ENCODE assay signal across 28 cellular contexts in the genomic region with DNA sequence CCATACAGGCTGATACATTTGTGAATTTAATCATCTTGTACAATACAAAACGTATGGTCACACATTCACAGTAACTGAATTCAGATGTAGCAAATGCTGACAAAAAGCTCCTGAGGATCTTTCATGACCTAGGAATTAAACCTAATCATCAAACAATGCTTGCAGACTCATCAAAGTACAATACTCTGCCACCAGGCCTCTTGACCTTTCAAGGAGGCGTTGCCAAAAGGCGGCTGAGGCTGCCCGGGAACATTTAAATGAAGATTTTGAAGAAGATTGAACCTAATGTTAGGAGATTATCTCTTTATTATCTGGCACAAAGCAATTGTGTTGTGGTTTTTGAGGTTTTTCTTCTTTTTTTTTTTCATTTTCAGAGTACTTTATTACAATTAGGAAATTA.
"Had no signal": no experiment of that assay in that cellular context is flagged by ENCODE, and none has a peak within 500 bp of the region (broad histone marks: within the 10 kb centered on the region; RNA-seq: fewer than 3 reads in every experiment).

No MANE protein-coding gene starts in this region.

- H3K9me3 ChIP-seq: body of pancreas, colonic mucosa, right atrium auricular region, uterus had no signal

- H3K4me2 ChIP-seq: smooth muscle cell had no signal

- DNase-seq: activated CD4-positive, alpha-beta T cell treated with anti-CD3 and anti-CD28 coated beads for 36 hours; activated CD4-positive, CD25-positive, alpha-beta regulatory T cell; activated CD8-positive, alpha-beta memory T cell treated with anti-CD3 and anti-CD28 coated beads, Interleukin-2, amount 10 ng/mL, durations not matched to agents 7 days and 5 days; activated CD8-positive, alpha-beta T cell treated with anti-CD3 and anti-CD28 coated beads, Interleukin-2, amount 10 ng/mL, durations not matched to agents 7 days and 5 days; activated T-cell treated with anti-CD3 and anti-CD28 coated beads, Interleukin-2, amount 50 U/mL, for 48 hours; anterior cingulate cortex; body of pancreas; cerebellar nuclear complex; colonic mucosa; dorsolateral prefrontal cortex; effector memory CD8-positive, alpha-beta T cell; foreskin fibroblast; head of caudate nucleus; hippocampal formation; left cardiac atrium; left ventricle myocardium superior; naive B cell; stimulated activated CD4-positive, alpha-beta T cell treated with anti-CD3 and anti-CD28 coated beads, Interleukin-1b, Interleukin-23, amount 100 ng/mL, for 48 hours; stimulated activated CD4-positive, alpha-beta T cell treated with anti-CD3 and anti-CD28 coated beads, Interleukin-4, amount 100 ng/mL, for 4 hours; stimulated activated CD8-positive, alpha-beta memory T cell treated with anti-CD3 and anti-CD28 coated beads, Interleukin-4, amount 100 ng/mL, for 48 hours; stimulated activated naive CD8-positive, alpha-beta T cell treated with anti-CD3 and anti-CD28 coated beads, Interleukin-15, amount 100 ng/mL, for 72 hours; substantia nigra; T-helper 17 cell; T1000; uterus had no signal

- H3K36me3 ChIP-seq: cardiac muscle cell, colonic mucosa, right atrium auricular region, uterus had no signal

- H3K27ac ChIP-seq: body of pancreas, cardiac muscle cell, colonic mucosa, dorsolateral prefrontal cortex, right atrium auricular region, uterus had no signal

- H3K27me3 ChIP-seq: body of pancreas, cardiac muscle cell, colonic mucosa, dorsolateral prefrontal cortex, right atrium auricular region, uterus had no signal

- H3K4me3 ChIP-seq: body of pancreas, cardiac muscle cell, colonic mucosa, dorsolateral prefrontal cortex, right atrium auricular region, smooth muscle cell, uterus had no signal

- H3K4me1 ChIP-seq: body of pancreas, colonic mucosa, right atrium auricular region, uterus had no signal
